Comparison of ENCODE assay signal across 19 cellular contexts in the genomic region with DNA sequence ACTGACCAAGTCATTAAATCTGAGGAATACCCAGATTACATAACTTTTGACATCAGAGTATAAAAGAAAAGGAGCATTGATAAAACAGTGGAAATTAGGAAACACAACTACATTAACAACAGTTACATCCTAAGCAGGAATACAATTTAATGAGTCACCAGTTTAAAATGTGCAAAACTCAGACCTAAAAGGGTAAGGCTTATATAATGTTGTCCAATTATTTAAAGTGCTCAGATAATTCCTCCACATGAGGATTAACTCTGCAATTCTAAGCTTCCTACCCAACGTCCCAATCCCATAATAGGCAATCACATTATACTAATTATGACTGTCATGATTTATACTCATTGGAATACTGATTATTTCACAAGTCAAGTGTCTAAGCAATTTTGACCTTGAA. TPM values are rescaled to one million over a fixed set of nuclear protein-coding genes. Genes with fewer than 3 reads are reported as not detected.
DNase-seq lines count a peak whose midpoint lies in the region; TF ChIP-seq lines count a peak whose summit lies in the region.
"Had no signal": no experiment of that assay in that cellular context is flagged by ENCODE, and none has a peak within 500 bp of the region (broad histone marks: within the 10 kb centered on the region; RNA-seq: fewer than 3 reads in every experiment).

No MANE protein-coding gene starts in this region.

- no peaks in the 10 kb centered on the region for H3K27me3 ChIP-seq in mesenchymal stem cell (ENCODE audit: control insufficient read depth in 1 of 2, insufficient read depth in 1 of 2, low read length in 2 of 2)
- H3K27me3 ChIP-seq: BLaER1 treated with 17β-estradiol and CSF1 and Interleukin-3, amounts not matched to agents 10 nM and 100 nM; SJCRH30; suprapubic skin had no signal

- H4K8ac ChIP-seq in mesenchymal stem cell (ENCODE audit: low read length), result no peak overlapping the region

- H3K4me2 ChIP-seq in mesenchymal stem cell (ENCODE audit: low read length, poor library complexity, severe bottlenecking), result no peak overlapping the region
- H3K4me2 ChIP-seq: BLaER1 treated with 17β-estradiol and CSF1 and Interleukin-3, amounts not matched to agents 10 nM and 100 nM had no signal

- no peak overlapping the region for H4K91ac ChIP-seq in mesenchymal stem cell (ENCODE audit: low read length)

- H2BK12ac ChIP-seq in mesenchymal stem cell (ENCODE audit: low read length in 2 of 2), result no peak overlapping the region

- H3K4me3 ChIP-seq in choroid plexus epithelial cell (ENCODE audit: low read depth, low read length) (no peak overlapping the region), mesenchymal stem cell (ENCODE audit: insufficient read depth in 1 of 2, low read depth in 1 of 2, low read length in 2 of 2) (no peak overlapping the region)
- H3K4me3 ChIP-seq: BLaER1 treated with 17β-estradiol and CSF1 and Interleukin-3, amounts not matched to agents 10 nM and 100 nM; GM12878; SJCRH30; suprapubic skin had no signal

- no peaks in the 10 kb centered on the region for H3K9me3 ChIP-seq in mesenchymal stem cell (ENCODE audit: control insufficient read depth, low read length)
- H3K9me3 ChIP-seq: BLaER1 treated with 17β-estradiol and CSF1 and Interleukin-3, amounts not matched to agents 10 nM and 100 nM; SJCRH30; suprapubic skin had no signal

- H2BK15ac ChIP-seq in mesenchymal stem cell (ENCODE audit: low read depth, poor library complexity, severe bottlenecking), result no peak overlapping the region

- H3K14ac ChIP-seq in mesenchymal stem cell (ENCODE audit: low read length in 2 of 2), result no peak overlapping the region

- no peak overlapping the region for H2BK120ac ChIP-seq in mesenchymal stem cell (ENCODE audit: low read depth, low read length)

- no peak overlapping the region for H3K9ac ChIP-seq in mesenchymal stem cell (ENCODE audit: low read length)
- H3K9ac ChIP-seq: BLaER1 treated with 17β-estradiol and CSF1 and Interleukin-3, amounts not matched to agents 10 nM and 100 nM had no signal

- peaks cover 20% of the 10 kb centered on the region for H3K79me1 ChIP-seq in mesenchymal stem cell (replicated peaks; ENCODE audit: low read length, poor library complexity, severe bottlenecking)

- H3K36me3 ChIP-seq in mesenchymal stem cell (ENCODE audit: control insufficient read depth in 1 of 2, insufficient read depth in 2 of 2, low read depth in 1 of 2, low read length in 2 of 2), result no peaks in the 10 kb centered on the region
- H3K36me3 ChIP-seq: SJCRH30, suprapubic skin had no signal

- no peak overlapping the region for H3K27ac ChIP-seq in mesenchymal stem cell (ENCODE audit: low read length, poor library complexity, severe bottlenecking)
- H3K27ac ChIP-seq: BLaER1 treated with 17β-estradiol and CSF1 and Interleukin-3, amounts not matched to agents 10 nM and 100 nM; SJCRH30; suprapubic skin had no signal

- whole genome bisulfite sequencing in mesenchymal stem cell, result 0% methylated on average over 1 of the region's 1 CpG

- no peak overlapping the region for H3K4ac ChIP-seq in mesenchymal stem cell (ENCODE audit: low read depth in 1 of 2, low read length in 2 of 2)

- H2AFZ ChIP-seq in mesenchymal stem cell (ENCODE audit: low read depth, low read length), result no peak overlapping the region

- no peak overlapping the region for H3K23ac ChIP-seq in mesenchymal stem cell (ENCODE audit: low read length in 2 of 2)

- H3K4me1 ChIP-seq in mesenchymal stem cell (ENCODE audit: control insufficient read depth, insufficient read depth, low read depth, low read length), result peaks cover 4% of the 10 kb centered on the region
- H3K4me1 ChIP-seq: SJCRH30 had no signal

- H2AK5ac ChIP-seq in mesenchymal stem cell (ENCODE audit: low read length, severe bottlenecking), result no peak overlapping the region

- H2BK5ac ChIP-seq in mesenchymal stem cell (ENCODE audit: low read depth, low read length, poor library complexity, severe bottlenecking), result no peak overlapping the region

- DNase-seq in D341Med (ENCODE audit: low spot score) (peak; percentile 71), NCI-H82 (lab: John Stamatoyannopoulos, UW) (peak; percentile 96), choroid plexus epithelial cell (ENCODE audit: low read depth) (peak; percentile 69), mesenchymal stem cell (peak; percentile 50), mesenteric fat pad (ENCODE audit: low spot score) (no peak), OCI-M1 (lab: John Stamatoyannopoulos, UW) (no peak), NCI-H345 treated with DMSO at 0.1 percent for 48 hours (lab: John Stamatoyannopoulos, UW; ENCODE audit: unreplicated experiment) (no peak), GF-D8 (lab: John Stamatoyannopoulos, UW) (no peak)
- DNase-seq: activated CD4-positive, alpha-beta memory T cell treated with anti-CD3 and anti-CD28 coated beads, Interleukin-2, amount 10 ng/mL, durations not matched to agents 7 days and 5 days; anterior cingulate cortex; DMS79; effector CD4-positive, alpha-beta T cell; kidney; MV-4-11; NCI-H2107; SJCRH30 had no signal

- no peak overlapping the region for H3K18ac ChIP-seq in mesenchymal stem cell (ENCODE audit: low read depth in 1 of 2, low read length in 2 of 2)

- no peak for TF ChIP-seq CTCF in choroid plexus epithelial cell (conservative IDR thresholded peaks at IDR 0.05; ENCODE audit: low read depth, low read length)

RNA-seq across cellular contexts. Expression of a gene that starts 50.5 kb away (rescaled TPM):
- 6.5 TPM for polyA plus RNA-seq in mesenchymal stem cell (2013, experiment 1 of 2)
- 6.8 TPM for polyA plus RNA-seq in mesenchymal stem cell (2013, experiment 2 of 2)
- 66.7 TPM for total RNA-seq in mesenteric fat pad

Comparison
In these comparisons a context has a peak if more than half of its experiments do, and no peak if none do; other contexts are left out.
1. DNase-seq: peak in D341Med (single experiment), NCI-H82 (single experiment), choroid plexus epithelial cell (single experiment) and mesenchymal stem cell (single experiment); none in mesenteric fat pad (single experiment), OCI-M1 (single experiment), NCI-H345 treated with DMSO at 0.1 percent for 48 hours (single experiment) and GF-D8 (single experiment).